In the genomic region with DNA sequence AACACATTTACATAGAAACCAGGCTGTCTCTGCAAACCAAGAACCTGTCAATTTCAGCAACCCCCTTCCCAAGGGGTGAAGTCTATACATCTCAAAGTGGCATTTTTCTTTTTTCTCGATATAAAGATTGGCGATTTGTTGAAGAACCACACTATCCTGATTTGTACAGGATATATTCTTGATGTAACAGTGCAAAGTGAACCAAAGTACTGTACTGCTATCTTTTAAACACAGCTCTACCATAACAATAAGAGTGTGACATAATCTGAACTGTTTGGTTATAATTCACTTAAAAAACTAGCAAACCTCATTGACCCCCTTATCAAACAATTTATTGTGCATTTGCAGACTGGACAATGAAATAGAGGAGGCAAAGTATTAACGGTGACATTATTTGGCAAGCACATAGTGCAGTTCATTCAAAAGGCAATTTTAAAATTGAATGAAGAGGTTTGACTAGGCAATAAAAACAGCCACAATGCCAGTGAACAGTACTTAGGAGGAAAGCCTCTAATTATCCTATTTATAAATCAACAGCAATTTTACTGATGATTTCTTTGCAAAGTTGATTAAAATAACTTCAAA, we compare ENCODE assay signal across 22 cellular contexts.
A peak's percentile ranks its signal among the peaks of the same experiment; 100 is the strongest.
DNase-seq lines count a peak whose midpoint lies in the region; ATAC-seq, FAIRE-seq and TF ChIP-seq lines count a peak whose summit lies in the region.
"Had no signal": no experiment of that assay in that cellular context is flagged by ENCODE, and none has a peak within 500 bp of the region (broad histone marks: within the 10 kb centered on the region; RNA-seq: fewer than 3 reads in every experiment).

No MANE protein-coding gene starts in this region.

- DNase-seq in DMS79 (lab: John Stamatoyannopoulos, UW) (peak; percentile 64), IMR-90 (no peak), NCI-H748 (lab: John Stamatoyannopoulos, UW; ENCODE audit: unreplicated experiment) (peak; percentile 88), putamen (ENCODE audit: low spot score) (no peak), GM19238 (ENCODE audit: insufficient read length, low spot score) (no peak)
- DNase-seq: activated CD4-positive, alpha-beta T cell treated with anti-CD3 and anti-CD28 coated beads, Interleukin-2, amount 50 U/mL, for 48 hours; activated CD4-positive, CD25-positive, alpha-beta regulatory T cell; activated naive CD4-positive, alpha-beta T cell treated with Interleukin-2 at 50 U/mL for 16 hours; brain microvascular endothelial cell; CD4-positive, CD25-positive, alpha-beta regulatory T cell; H9; KG1; MG63; natural killer cell; NCI-H2029 treated with DMSO at 0.1 percent for 48 hours; NCI-H510A treated with DMSO at 0.1 percent for 48 hours had no signal

- POLR2A ChIA-PET in IMR-90 (lab: Charles Lee; ENCODE audit: unreplicated experiment) = no interaction called here

- no peak overlapping the region for H2AK9ac ChIP-seq in IMR-90 (replicated peaks; ENCODE audit: low read depth, low read length, poor library complexity)

- peaks cover 16% of the 10 kb centered on the region; the same call in 1 of the 2 replicates for H3K4me1 ChIP-seq in IMR-90 (ENCODE audit: control insufficient read depth, insufficient read depth, low read length)

- H4K20me1 ChIP-seq in IMR-90 (ENCODE audit: insufficient read depth, low read length) = no peaks in the 10 kb centered on the region

- ATAC-seq in IMR-90 (ENCODE audit: low read depth) (no peak), HG03521 (IDR thresholded peaks at IDR 0.05; ENCODE audit: unreplicated experiment) (no peak)
- ATAC-seq: natural killer cell had no signal

- CTCF ChIA-PET in IMR-90 (lab: Yijun Ruan, JAX) = no interaction called here

- H3K14ac ChIP-seq in IMR-90 (replicated peaks; ENCODE audit: low read depth, low read length) = no peak overlapping the region; the same call in 1 of the 2 replicates

- dilution Hi-C loops in IMR-90 (cut with HindIII; ENCODE audit: low sequenced_read_pairs, unreplicated experiment) = no loop called here

- H3K27ac ChIP-seq in IMR-90 (ENCODE audit: insufficient read depth, low read length) = no peak overlapping the region
- H3K27ac ChIP-seq: brain microvascular endothelial cell, thoracic aorta had no signal

- H3K27me3 ChIP-seq in IMR-90 (ENCODE audit: control insufficient read depth, insufficient read depth, low read length) = no peaks in the 10 kb centered on the region
- H3K27me3 ChIP-seq: brain microvascular endothelial cell, MG63 had no signal

- no peak for TF ChIP-seq CTCF in IMR-90 (conservative IDR thresholded peaks at IDR 0.05; ENCODE audit: low read depth, low read length)

- H2BK15ac ChIP-seq in IMR-90 (ENCODE audit: low read depth, low read length) = 0 out of 3 replicates have a peak overlapping the region, but pooled peaks have one; percentile 15

- no peak overlapping the region for H3K4me3 ChIP-seq in IMR-90 (ENCODE audit: insufficient read depth, low read depth, low read length)
- H3K4me3 ChIP-seq: MG63, thoracic aorta had no signal

- H2AK5ac ChIP-seq in IMR-90 (ENCODE audit: low read depth, low read length) = no peak overlapping the region

- no peak overlapping the region for H2AFZ ChIP-seq in IMR-90 (replicated peaks; ENCODE audit: low read length, poor library complexity)

- peaks cover 0 to 5% of the 10 kb centered on the region in 2 experiments; a peak in 2 of 4 replicates for H3K79me1 ChIP-seq in IMR-90 (ENCODE audit: low read depth in 1 of 2, low read length in 2 of 2)

- peak overlapping the region; percentile 74; the same call in 1 of the 2 replicates for H4K5ac ChIP-seq in IMR-90 (ENCODE audit: low read depth, low read length)

- H3K4me2 ChIP-seq in IMR-90 (ENCODE audit: low read depth, low read length) = no peak overlapping the region

- H3K4ac ChIP-seq in IMR-90 (ENCODE audit: low read depth, low read length) = peak overlapping the region; percentile 35; the same call in 1 of the 2 replicates

- in situ Hi-C loops in IMR-90 (cut with MboI; ENCODE audit: low sequenced_read_pairs) = no loop called here

- no CpG with 5 or more reads among the region's 3 CpGs for WGBS in IMR-90 (ENCODE audit: extremely low coverage in 2 of 2, insufficient read length in 1 of 2), 2 experiments

- no TSS peak for BruUV-seq in IMR-90 (replicated peaks; lab: Mats Ljungman, UMichigan)

- TF ChIP-seq RAD21 in IMR-90 (IDR thresholded peaks at IDR 0.05; ENCODE audit: low read length) = no peak

- H2BK120ac ChIP-seq in IMR-90 (ENCODE audit: low read depth, low read length) = peak overlapping the region; percentile 75

- H4K8ac ChIP-seq in IMR-90 (ENCODE audit: low read depth in 2 of 2, low read length in 2 of 2) = peak overlapping the region in 1 of 2 experiments; percentile 38; a peak in 1 of 4 replicates

- peak overlapping the region; percentile 87 for H2BK20ac ChIP-seq in IMR-90 (ENCODE audit: low read depth, low read length)

- H3K18ac ChIP-seq in IMR-90 (ENCODE audit: low read depth, low read length) = peak overlapping the region; percentile 72; the same call in 1 of the 2 replicates

- intact Hi-C loops in IMR-90 (cut with micrococcal nuclease) = loop anchor here (10.0 kb wide), 1 partner anchor 374 kb away; no protein-coding TSS in a partner anchor

- H3K23ac ChIP-seq in IMR-90 (ENCODE audit: low read depth, low read length) = no peak overlapping the region

- H3K9ac ChIP-seq in IMR-90 (ENCODE audit: low read depth, low read length) = no peak overlapping the region; the same call in 1 of the 2 replicates

- H3K9me1 ChIP-seq in IMR-90 (ENCODE audit: insufficient read depth, low read length) = peaks cover 6% of the 10 kb centered on the region

- peak overlapping the region; percentile 78 for H4K91ac ChIP-seq in IMR-90 (ENCODE audit: insufficient read depth, low read depth, low read length)

- no peaks in the 10 kb centered on the region for H3K36me3 ChIP-seq in IMR-90 (ENCODE audit: control insufficient read depth, insufficient read depth, low read length)
- H3K36me3 ChIP-seq: brain microvascular endothelial cell, MG63, thoracic aorta had no signal

- peak overlapping the region; percentile 69 for H2BK5ac ChIP-seq in IMR-90 (ENCODE audit: low read depth, low read length, poor library complexity, severe bottlenecking)

- peak overlapping the region; percentile 35; the same call in 1 of the 2 replicates for H3K56ac ChIP-seq in IMR-90 (ENCODE audit: extremely low read depth, insufficient read depth, low read length)

- TF ChIP-seq POLR2A in IMR-90 (IDR thresholded peaks at IDR 0.05; ENCODE audit: low read depth, low read length) = no peak

- peak; percentile 43 for FAIRE-seq in endometrium (lab: Jason Lieb, UNC)
- FAIRE-seq: G401.6, keratinocyte, urothelium cell line had no signal

- H3K9me3 ChIP-seq in IMR-90 (ENCODE audit: control insufficient read depth, insufficient read depth, low read length) = no peaks in the 10 kb centered on the region
- H3K9me3 ChIP-seq: MG63, thoracic aorta had no signal

TF ChIP-seq in IMR-90, 13 proteins besides CTCF, POLR2A, EP300 and RAD21:
- no peak for TF ChIP-seq FOS (IDR thresholded peaks at IDR 0.05; ENCODE audit: low read depth, low read length)
- no peak for TF ChIP-seq BHLHE40 (IDR thresholded peaks at IDR 0.05; ENCODE audit: low read depth, low read length)
- no peak for TF ChIP-seq MAFK (IDR thresholded peaks at IDR 0.05; ENCODE audit: low read depth, low read length)
- TF ChIP-seq CEBPB (IDR thresholded peaks at IDR 0.05; ENCODE audit: low read depth, low read length) = no peak
- no peak for TF ChIP-seq RCOR1 (IDR thresholded peaks at IDR 0.05; ENCODE audit: insufficient replicate concordance, low read length)
- TF ChIP-seq NFE2L2 (IDR thresholded peaks at IDR 0.05; ENCODE audit: low read depth, low read length) = no peak
- TF ChIP-seq RFX5 (IDR thresholded peaks at IDR 0.05; ENCODE audit: low read depth, low read length) = no peak
- no peak for TF ChIP-seq SMC3 (IDR thresholded peaks at IDR 0.05; ENCODE audit: low read depth, low read length)
- TF ChIP-seq, protein P1, sequence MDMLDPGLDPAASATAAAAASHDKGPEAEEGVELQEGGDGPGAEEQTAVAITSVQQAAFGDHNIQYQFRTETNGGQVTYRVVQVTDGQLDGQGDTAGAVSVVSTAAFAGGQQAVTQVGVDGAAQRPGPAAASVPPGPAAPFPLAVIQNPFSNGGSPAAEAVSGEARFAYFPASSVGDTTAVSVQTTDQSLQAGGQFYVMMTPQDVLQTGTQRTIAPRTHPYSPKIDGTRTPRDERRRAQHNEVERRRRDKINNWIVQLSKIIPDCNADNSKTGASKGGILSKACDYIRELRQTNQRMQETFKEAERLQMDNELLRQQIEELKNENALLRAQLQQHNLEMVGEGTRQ (IDR thresholded peaks at IDR 0.05; ENCODE audit: low read depth, low read length) = no peak
- TF ChIP-seq MAZ (IDR thresholded peaks at IDR 0.05; ENCODE audit: borderline replicate concordance, low read depth, low read length) = no peak
- TF ChIP-seq CHD1 (IDR thresholded peaks at IDR 0.05; ENCODE audit: low read depth, low read length) = no peak
- TF ChIP-seq, protein P2, sequence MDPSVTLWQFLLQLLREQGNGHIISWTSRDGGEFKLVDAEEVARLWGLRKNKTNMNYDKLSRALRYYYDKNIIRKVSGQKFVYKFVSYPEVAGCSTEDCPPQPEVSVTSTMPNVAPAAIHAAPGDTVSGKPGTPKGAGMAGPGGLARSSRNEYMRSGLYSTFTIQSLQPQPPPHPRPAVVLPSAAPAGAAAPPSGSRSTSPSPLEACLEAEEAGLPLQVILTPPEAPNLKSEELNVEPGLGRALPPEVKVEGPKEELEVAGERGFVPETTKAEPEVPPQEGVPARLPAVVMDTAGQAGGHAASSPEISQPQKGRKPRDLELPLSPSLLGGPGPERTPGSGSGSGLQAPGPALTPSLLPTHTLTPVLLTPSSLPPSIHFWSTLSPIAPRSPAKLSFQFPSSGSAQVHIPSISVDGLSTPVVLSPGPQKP (IDR thresholded peaks at IDR 0.05; ENCODE audit: borderline replicate concordance, low read depth, low read length) = no peak
- TF ChIP-seq MXI1 (IDR thresholded peaks at IDR 0.05; ENCODE audit: borderline replicate concordance, low read depth, low read length) = no peak

Comparison
In these comparisons a context has a peak if more than half of its experiments do, and no peak if none do; other contexts are left out.
1. DNase-seq: peak in DMS79 (single experiment) and NCI-H748 (single experiment); none in IMR-90 (single experiment), putamen (single experiment) and GM19238 (single experiment).